27 cellular contexts compared by ENCODE assay signal in genomic region chr13:28412981-28413380, GRCh38.
DNase-seq lines count a peak whose midpoint lies in the region; ATAC-seq, FAIRE-seq and TF ChIP-seq lines count a peak whose summit lies in the region.
"Had no signal": no experiment of that assay in that cellular context is flagged by ENCODE, and none has a peak within 500 bp of the region (broad histone marks: within the 10 kb centered on the region; RNA-seq: fewer than 3 reads in every experiment).

No MANE protein-coding gene starts in this region.

- 100% methylated on average over 1 of the region's 8 CpGs for WGBS in K562 (ENCODE audit: insufficient coverage, low coverage, missing lambda C conversion rate)
- 61 to 71% (median 66%) methylated on average over 8 of the region's 8 CpGs for WGBS in psoas muscle, 3 donors

- POLR2A ChIA-PET in K562 (lab: Yijun Ruan, JAX): no interaction called here

- no peak for ATAC-seq in K562
- ATAC-seq in psoas muscle: peak in 2 of 4 donors; percentile 33 to 42
- no peak for ATAC-seq in HG03342 (IDR thresholded peaks at IDR 0.05; ENCODE audit: unreplicated experiment)
- ATAC-seq: activated CD8-positive, alpha-beta T cell treated with anti-CD3 and anti-CD28 coated beads for 36 hours had no signal

- FAIRE-seq in K562 (lab: Jason Lieb, UNC): no peak
- FAIRE-seq: A204.1 had no signal

- H3K27ac ChIP-seq in C4-2B (peak overlapping the region; percentile 65), K562 (ENCODE audit: extremely low read depth, low read depth, low read length) (peak overlapping the region; percentile 48; the same call in 2 of the 3 replicates), left ventricle myocardium inferior (replicated peaks) (peak overlapping the region; percentile 73), psoas muscle (peak overlapping the region; percentile 24)
- H3K27ac ChIP-seq: cardiac muscle cell, neural progenitor cell, thoracic aorta had no signal

- H3K9ac ChIP-seq in K562 (ENCODE audit: insufficient read depth in 1 of 2, low read depth in 2 of 2, low read length in 2 of 2): peak overlapping the region; percentile 28 to 37; a peak in 2 of 4 replicates
- H3K9ac ChIP-seq: neural progenitor cell, SK-N-SH had no signal

- intact Hi-C loops in K562 (cut with micrococcal nuclease) (no loop called here), left ventricle myocardium inferior (cut with micrococcal nuclease) (no loop called here), psoas muscle (cut with DNase I) (no loop called here)

- CTCF ChIA-PET in K562 (lab: Yijun Ruan, JAX; ENCODE audit: low intra/inter-chr PET ratio): interaction anchor here (0.6 kb wide), 1 partner anchor 223 kb away, joined by 4 read pairs; no protein-coding TSS in a partner anchor

- peaks cover 8 to 29% of the 10 kb centered on the region in 2 experiments; a peak in 4 of 5 replicates for H3K4me1 ChIP-seq in K562 (replicated peaks in 1 of 2; ENCODE audit: control insufficient read depth in 2 of 2, insufficient read depth in 2 of 2, low read length in 2 of 2)
- peaks cover 66% of the 10 kb centered on the region for H3K4me1 ChIP-seq in left ventricle myocardium inferior
- H3K4me1 ChIP-seq in psoas muscle: no peaks in the 10 kb centered on the region

- DNase-seq in K562 (ENCODE audit: extremely low read depth in 1 of 4, low spot score in 3 of 4) (peak in 2 of 4 experiments; percentile 18 to 33), left ventricle myocardium inferior (peak; percentile 49), psoas muscle (peak in 1 of 2 donors; percentile 46), D341Med (ENCODE audit: low spot score) (no peak), OCI-M1 (lab: John Stamatoyannopoulos, UW) (no peak), SIG-M5 (lab: John Stamatoyannopoulos, UW) (no peak)
- DNase-seq: activated CD4-positive, alpha-beta T cell treated with anti-CD3 and anti-CD28 coated beads for 1 hour; activated CD8-positive, alpha-beta T cell treated with anti-CD3 and anti-CD28 coated beads for 36 hours; CD4-positive, alpha-beta T cell; cortex of kidney; H7; KG1; MM.1S; NCI-H1417; NCI-H345; NCI-H82; RPMI8226; sigmoid colon; SK-N-SH; stimulated activated CD4-positive, alpha-beta T cell treated with anti-CD3 and anti-CD28 coated beads, Interleukin-15, amount 100 ng/mL, for 24 hours; stimulated activated naive CD4-positive, alpha-beta T cell had no signal

- H2AFZ ChIP-seq in K562 (ENCODE audit: low read depth, low read length): peak overlapping the region; percentile 88
- H2AFZ ChIP-seq: neural progenitor cell had no signal

- H3K4me2 ChIP-seq in K562 (ENCODE audit: insufficient read depth, low read length): no peak overlapping the region
- H3K4me2 ChIP-seq: neural progenitor cell, SK-N-SH had no signal

- no peak for TF ChIP-seq EP300 in K562 (IDR thresholded peaks at IDR 0.05; ENCODE audit: low read length)

- BruUV-seq in K562 (replicated peaks; lab: Mats Ljungman, UMichigan): no TSS peak

- no peak overlapping the region for H3K4me3 ChIP-seq in K562
- no peak overlapping the region for H3K4me3 ChIP-seq in left ventricle myocardium inferior
- H3K4me3 ChIP-seq in psoas muscle: no peak overlapping the region
- H3K4me3 ChIP-seq: cardiac muscle cell, neural progenitor cell, sigmoid colon, thoracic aorta had no signal

- H3K27me3 ChIP-seq in K562 (ENCODE audit: control insufficient read depth in 2 of 2, insufficient read depth in 2 of 2, low read length in 2 of 2) (no peaks in the 10 kb centered on the region), left ventricle myocardium inferior (ENCODE audit: low read depth) (no peaks in the 10 kb centered on the region), psoas muscle (ENCODE audit: insufficient read depth in 3 of 3, low read length in 2 of 3) (no peaks in the 10 kb centered on the region)
- H3K27me3 ChIP-seq: cardiac muscle cell, neural progenitor cell, sigmoid colon had no signal

- H3K9me3 ChIP-seq in K562 (replicated peaks; ENCODE audit: control insufficient read depth, insufficient read depth, low read depth, low read length) (no peaks in the 10 kb centered on the region), left ventricle myocardium inferior (replicated peaks) (no peaks in the 10 kb centered on the region), psoas muscle (no peaks in the 10 kb centered on the region)
- H3K9me3 ChIP-seq: sigmoid colon, SK-N-SH, thoracic aorta had no signal

- H3K79me2 ChIP-seq in K562 (ENCODE audit: control insufficient read depth, insufficient read depth, low read length): no peaks in the 10 kb centered on the region

- TF ChIP-seq POLR2A in K562 (conservative IDR thresholded peaks at IDR 0.05): no peak

- H4K20me1 ChIP-seq in K562 (replicated peaks; ENCODE audit: control insufficient read depth, insufficient read depth, low read length): no peaks in the 10 kb centered on the region

- in situ Hi-C loops in K562 (cut with MboI): no loop called here

- no peaks in the 10 kb centered on the region for H3K36me3 ChIP-seq in K562 (ENCODE audit: control insufficient read depth, insufficient read depth, low read length)
- H3K36me3 ChIP-seq in left ventricle myocardium inferior: no peaks in the 10 kb centered on the region
- H3K36me3 ChIP-seq in psoas muscle (ENCODE audit: insufficient read depth in 1 of 2, low read depth in 1 of 2): no peaks in the 10 kb centered on the region
- H3K36me3 ChIP-seq: cardiac muscle cell, neural progenitor cell, sigmoid colon, thoracic aorta had no signal

- no peaks in the 10 kb centered on the region for H3K9me1 ChIP-seq in K562 (ENCODE audit: control insufficient read depth, insufficient read depth, low read length)

- no peak for TF ChIP-seq RAD21 in K562 (CRISPR knock-in tag; conservative IDR thresholded peaks at IDR 0.05 in 1 of 2, IDR thresholded peaks at IDR 0.05 in 1 of 2)

- TF ChIP-seq CTCF in C4-2B (conservative IDR thresholded peaks at IDR 0.05) (no peak), K562 (IDR thresholded peaks at IDR 0.05 in 2 of 3, conservative IDR thresholded peaks at IDR 0.05 in 1 of 3; ENCODE audit: insufficient read depth in 2 of 3, low read depth in 1 of 3, low read length in 3 of 3) (no peak), left ventricle myocardium inferior (IDR thresholded peaks at IDR 0.05; ENCODE audit: borderline replicate concordance) (no peak), psoas muscle (IDR thresholded peaks at IDR 0.05) (no peak)

TF ChIP-seq in K562, 482 proteins besides CTCF, POLR2A, EP300 and RAD21 (continues in another document):
- no peak for TF ChIP-seq KLF10 (CRISPR knock-in tag; IDR thresholded peaks at IDR 0.05)
- peak; percentile 54; the same call in 1 of the 2 replicates for TF ChIP-seq L3MBTL2 (IDR thresholded peaks at IDR 0.05)
- TF ChIP-seq, protein P1, sequence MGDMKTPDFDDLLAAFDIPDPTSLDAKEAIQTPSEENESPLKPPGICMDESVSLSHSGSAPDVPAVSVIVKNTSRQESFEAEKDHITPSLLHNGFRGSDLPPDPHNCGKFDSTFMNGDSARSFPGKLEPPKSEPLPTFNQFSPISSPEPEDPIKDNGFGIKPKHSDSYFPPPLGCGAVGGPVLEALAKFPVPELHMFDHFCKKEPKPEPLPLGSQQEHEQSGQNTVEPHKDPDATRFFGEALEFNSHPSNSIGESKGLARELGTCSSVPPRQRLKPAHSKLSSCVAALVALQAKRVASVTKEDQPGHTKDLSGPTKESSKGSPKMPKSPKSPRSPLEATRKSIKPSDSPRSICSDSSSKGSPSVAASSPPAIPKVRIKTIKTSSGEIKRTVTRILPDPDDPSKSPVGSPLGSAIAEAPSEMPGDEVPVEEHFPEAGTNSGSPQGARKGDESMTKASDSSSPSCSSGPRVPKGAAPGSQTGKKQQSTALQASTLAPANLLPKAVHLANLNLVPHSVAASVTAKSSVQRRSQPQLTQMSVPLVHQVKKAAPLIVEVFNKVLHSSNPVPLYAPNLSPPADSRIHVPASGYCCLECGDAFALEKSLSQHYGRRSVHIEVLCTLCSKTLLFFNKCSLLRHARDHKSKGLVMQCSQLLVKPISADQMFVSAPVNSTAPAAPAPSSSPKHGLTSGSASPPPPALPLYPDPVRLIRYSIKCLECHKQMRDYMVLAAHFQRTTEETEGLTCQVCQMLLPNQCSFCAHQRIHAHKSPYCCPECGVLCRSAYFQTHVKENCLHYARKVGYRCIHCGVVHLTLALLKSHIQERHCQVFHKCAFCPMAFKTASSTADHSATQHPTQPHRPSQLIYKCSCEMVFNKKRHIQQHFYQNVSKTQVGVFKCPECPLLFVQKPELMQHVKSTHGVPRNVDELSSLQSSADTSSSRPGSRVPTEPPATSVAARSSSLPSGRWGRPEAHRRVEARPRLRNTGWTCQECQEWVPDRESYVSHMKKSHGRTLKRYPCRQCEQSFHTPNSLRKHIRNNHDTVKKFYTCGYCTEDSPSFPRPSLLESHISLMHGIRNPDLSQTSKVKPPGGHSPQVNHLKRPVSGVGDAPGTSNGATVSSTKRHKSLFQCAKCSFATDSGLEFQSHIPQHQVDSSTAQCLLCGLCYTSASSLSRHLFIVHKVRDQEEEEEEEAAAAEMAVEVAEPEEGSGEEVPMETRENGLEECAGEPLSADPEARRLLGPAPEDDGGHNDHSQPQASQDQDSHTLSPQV (IDR thresholded peaks at IDR 0.05): peak; percentile 67
